Comparison of ENCODE assay signal across 22 cellular contexts in the genomic region with DNA sequence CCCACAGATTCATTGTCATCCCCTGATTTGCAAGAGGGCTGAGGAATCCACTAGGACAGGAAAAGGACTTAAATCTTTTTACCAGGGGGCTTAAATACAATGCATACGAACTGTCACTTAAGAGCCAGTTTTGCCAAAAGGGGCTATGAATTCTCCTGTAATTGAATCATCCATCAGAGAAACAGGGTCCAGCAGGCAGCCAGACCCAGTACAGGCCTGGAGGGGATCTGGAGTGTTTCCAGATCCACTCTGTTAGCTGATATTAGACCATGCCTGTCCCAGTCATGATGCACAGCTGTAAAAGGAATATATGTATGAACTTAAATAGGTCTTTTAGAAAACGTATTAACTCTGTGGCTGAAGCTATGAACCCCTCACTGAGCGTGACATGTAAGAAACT. TPM values are rescaled to one million over a fixed set of nuclear protein-coding genes. Genes with fewer than 3 reads are reported as not detected.
DNase-seq lines count a peak whose midpoint lies in the region; ATAC-seq and TF ChIP-seq lines count a peak whose summit lies in the region.
"Had no signal": no experiment of that assay in that cellular context is flagged by ENCODE, and none has a peak within 500 bp of the region (broad histone marks: within the 10 kb centered on the region; RNA-seq: fewer than 3 reads in every experiment).

No MANE protein-coding gene starts in this region.

- H3K4me3 Mint-ChIP-seq in stimulated activated memory B cell treated with anti-CD40 and anti-IgM and Interleukin-4, amounts not matched to agents 10 μg/mL and 1 μg/mL and 100 μg/mL, for 72 hours = no peak overlapping the region
- H3K4me3 Mint-ChIP-seq: activated CD8-positive, alpha-beta memory T cell treated with anti-CD3 and anti-CD28 coated beads, Interleukin-2, amount 10 ng/mL, durations not matched to agents 7 days and 5 days; activated naive CD4-positive, alpha-beta T cell treated with anti-CD3 and anti-CD28 coated beads, Interleukin-2, amount 50 U/mL, for 24 hours; CD4-positive, CD25-positive, alpha-beta regulatory T cell; T-helper 2 cell treated with Interferon-gamma antibody and Interleukin-4, amounts not matched to agents 5 μg/mL and 100 μg/mL, for 36 hours had no signal

- DNase-seq in EL = peak; percentile 84
- no peak for DNase-seq in RWPE2 (ENCODE audit: low spot score)
- DNase-seq in left kidney (ENCODE audit: low read depth, low spot score) = peak; percentile 27
- no peak for DNase-seq in activated CD4-positive, CD25-positive, alpha-beta regulatory T cell (lab: John Stamatoyannopoulos, UW)
- no peak for DNase-seq in activated T-cell treated with anti-CD3 and anti-CD28 coated beads, Interleukin-2, amount 50 U/mL, for 48 hours
- DNase-seq: activated CD4-positive, alpha-beta T cell treated with anti-CD3 and anti-CD28 coated beads for 48 hours; activated CD8-positive, alpha-beta memory T cell treated with anti-CD3 and anti-CD28 coated beads, Interleukin-2, amount 10 ng/mL, durations not matched to agents 7 days and 5 days; CD4-positive, CD25-positive, alpha-beta regulatory T cell; GDM1; H7; KG1; MV-4-11; NCI-H510A; occipital lobe; stimulated activated CD4-positive, alpha-beta T cell treated with anti-CD3 and anti-CD28 coated beads, Interleukin-4, amount 100 ng/mL, for 1 hour; stimulated activated naive CD4-positive, alpha-beta T cell had no signal

- no peak for TF ChIP-seq CTCF in RWPE2 (IDR thresholded peaks at IDR 0.05; ENCODE audit: poor library complexity, severe bottlenecking)

- H3K36me3 ChIP-seq in RWPE2 (ENCODE audit: low read depth) = no peaks in the 10 kb centered on the region
- no peaks in the 10 kb centered on the region for H3K36me3 ChIP-seq in skeletal muscle satellite cell (ENCODE audit: insufficient read depth, low read length)
- H3K36me3 ChIP-seq: cardiac muscle cell, thoracic aorta had no signal

- peak overlapping the region; percentile 17 for H3K27ac ChIP-seq in RWPE2 (ENCODE audit: poor library complexity, severe bottlenecking)
- H3K27ac ChIP-seq: cardiac muscle cell, thoracic aorta had no signal

- no peaks in the 10 kb centered on the region for H3K9me3 Mint-ChIP-seq in stimulated activated memory B cell treated with anti-CD40 and anti-IgM and Interleukin-4, amounts not matched to agents 10 μg/mL and 1 μg/mL and 100 μg/mL, for 72 hours
- H3K9me3 Mint-ChIP-seq: activated naive CD4-positive, alpha-beta T cell treated with anti-CD3 and anti-CD28 coated beads, Interleukin-2, amount 50 U/mL, for 24 hours; T-helper 2 cell treated with Interferon-gamma antibody and Interleukin-4, amounts not matched to agents 5 μg/mL and 100 μg/mL, for 36 hours had no signal

- ATAC-seq in RWPE2 (ENCODE audit: low read depth) = no peak
- ATAC-seq in stimulated activated memory B cell treated with anti-CD40 and anti-IgM and Interleukin-4, amounts not matched to agents 10 μg/mL and 1 μg/mL and 100 μg/mL, for 72 hours = no peak
- ATAC-seq: activated CD8-positive, alpha-beta memory T cell treated with anti-CD3 and anti-CD28 coated beads, Interleukin-2, amount 10 ng/mL, durations not matched to agents 7 days and 5 days had no signal

- peak overlapping the region; percentile 62 for H3K9ac ChIP-seq in skeletal muscle satellite cell (ENCODE audit: low read depth, low read length)

- H3K27me3 ChIP-seq in RWPE2 (ENCODE audit: insufficient read depth, poor library complexity, severe bottlenecking) (no peaks in the 10 kb centered on the region), skeletal muscle satellite cell (ENCODE audit: control insufficient read depth, insufficient read depth, low read length) (no peaks in the 10 kb centered on the region)
- H3K27me3 ChIP-seq: cardiac muscle cell had no signal

- peaks cover 9% of the 10 kb centered on the region for H3K27me3 Mint-ChIP-seq in stimulated activated memory B cell treated with anti-CD40 and anti-IgM and Interleukin-4, amounts not matched to agents 10 μg/mL and 1 μg/mL and 100 μg/mL, for 72 hours
- H3K27me3 Mint-ChIP-seq: activated naive CD4-positive, alpha-beta T cell treated with anti-CD3 and anti-CD28 coated beads, Interleukin-2, amount 50 U/mL, for 24 hours had no signal

- H3K4me2 ChIP-seq in skeletal muscle satellite cell (ENCODE audit: low read length) = no peak overlapping the region

- H3K9me3 ChIP-seq in RWPE2 (ENCODE audit: severe bottlenecking) (no peaks in the 10 kb centered on the region), skeletal muscle satellite cell (replicated peaks; ENCODE audit: low read length) (no peaks in the 10 kb centered on the region)
- H3K9me3 ChIP-seq: thoracic aorta had no signal

- H3K27ac Mint-ChIP-seq in stimulated activated memory B cell treated with anti-CD40 and anti-IgM and Interleukin-4, amounts not matched to agents 10 μg/mL and 1 μg/mL and 100 μg/mL, for 72 hours = no peak overlapping the region
- H3K27ac Mint-ChIP-seq: activated CD8-positive, alpha-beta memory T cell treated with anti-CD3 and anti-CD28 coated beads, Interleukin-2, amount 10 ng/mL, durations not matched to agents 7 days and 5 days; activated naive CD4-positive, alpha-beta T cell treated with anti-CD3 and anti-CD28 coated beads, Interleukin-2, amount 50 U/mL, for 24 hours; T-helper 2 cell treated with Interferon-gamma antibody and Interleukin-4, amounts not matched to agents 5 μg/mL and 100 μg/mL, for 36 hours had no signal

- no peaks in the 10 kb centered on the region for H3K36me3 Mint-ChIP-seq in stimulated activated memory B cell treated with anti-CD40 and anti-IgM and Interleukin-4, amounts not matched to agents 10 μg/mL and 1 μg/mL and 100 μg/mL, for 72 hours
- H3K36me3 Mint-ChIP-seq: activated CD8-positive, alpha-beta memory T cell treated with anti-CD3 and anti-CD28 coated beads, Interleukin-2, amount 10 ng/mL, durations not matched to agents 7 days and 5 days; activated naive CD4-positive, alpha-beta T cell treated with anti-CD3 and anti-CD28 coated beads, Interleukin-2, amount 50 U/mL, for 24 hours; CD4-positive, CD25-positive, alpha-beta regulatory T cell had no signal

- H3K4me3 ChIP-seq in RWPE2 (ENCODE audit: severe bottlenecking) (no peak overlapping the region), skeletal muscle satellite cell (ENCODE audit: low read length) (no peak overlapping the region)
- H3K4me3 ChIP-seq: cardiac muscle cell, thoracic aorta had no signal

- no peaks in the 10 kb centered on the region for H3K4me1 Mint-ChIP-seq in stimulated activated memory B cell treated with anti-CD40 and anti-IgM and Interleukin-4, amounts not matched to agents 10 μg/mL and 1 μg/mL and 100 μg/mL, for 72 hours
- H3K4me1 Mint-ChIP-seq: activated naive CD4-positive, alpha-beta T cell treated with anti-CD3 and anti-CD28 coated beads, Interleukin-2, amount 50 U/mL, for 24 hours; CD4-positive, CD25-positive, alpha-beta regulatory T cell had no signal

- H3K4me1 ChIP-seq in RWPE2 (ENCODE audit: insufficient read depth, poor library complexity, severe bottlenecking) (peaks cover 24% of the 10 kb centered on the region), skeletal muscle satellite cell (ENCODE audit: control insufficient read depth, insufficient read depth, low read length) (peaks cover 58% of the 10 kb centered on the region)

RNA-seq across cellular contexts. Expression of a gene that starts 53.8 kb away (rescaled TPM):
- 85.2 and 87.4 TPM in 2 replicates for total RNA-seq in skeletal muscle satellite cell (2012; rRNA removed)
- total RNA-seq: CD4-positive, CD25-positive, alpha-beta regulatory T cell had no signal

Comparison
In these comparisons a context has a peak if more than half of its experiments do, and no peak if none do; other contexts are left out.
1. DNase-seq: peak in EL (single experiment) and left kidney (single experiment); none in RWPE2 (single experiment), activated CD4-positive, CD25-positive, alpha-beta regulatory T cell (0 of 4) and activated T-cell treated with anti-CD3 and anti-CD28 coated beads, Interleukin-2, amount 50 U/mL, for 48 hours (0 of 2).